ENCODE assay signal across 8 cellular contexts in genomic region chr19:18684642-18684993, GRCh38. TPM values are rescaled to one million over a fixed set of nuclear protein-coding genes. Genes with fewer than 3 reads are reported as not detected.
DNase-seq lines count a peak whose midpoint lies in the region; ATAC-seq and TF ChIP-seq lines count a peak whose summit lies in the region.

No MANE protein-coding gene starts in this region.

- no peak for TF ChIP-seq CTCF in AG04450 (IDR thresholded peaks at IDR 0.05; ENCODE audit: low read depth, low read length)
- no peak for TF ChIP-seq CTCF in MCF 10A (IDR thresholded peaks at IDR 0.05; ENCODE audit: unreplicated experiment)
- TF ChIP-seq CTCF in neural cell (IDR thresholded peaks at IDR 0.05; ENCODE audit: poor library complexity, severe bottlenecking): no peak

- H3K4me1 Mint-ChIP-seq in MCF 10A (ENCODE audit: insufficient read depth, unreplicated experiment): peaks cover 20% of the 10 kb centered on the region

- ATAC-seq in HG03045 (IDR thresholded peaks at IDR 0.05; ENCODE audit: unreplicated experiment): peak; percentile 11
- no peak for ATAC-seq in HG02798 (IDR thresholded peaks at IDR 0.05; ENCODE audit: poor library complexity, unreplicated experiment)

- no peak for TF ChIP-seq EP300 in neural cell (conservative IDR thresholded peaks at IDR 0.05; ENCODE audit: poor library complexity, severe bottlenecking)

- no peaks in the 10 kb centered on the region for H3K27me3 Mint-ChIP-seq in MCF 10A (ENCODE audit: insufficient read depth, unreplicated experiment)

- no peak for TF ChIP-seq RAD21 in neural cell (conservative IDR thresholded peaks at IDR 0.05)

- H3K27ac ChIP-seq in AG04450 (ENCODE audit: low read depth, low read length): no peak overlapping the region
- no peak overlapping the region for H3K27ac ChIP-seq in neural cell (ENCODE audit: low read length)

- no peaks in the 10 kb centered on the region for H3K36me3 Mint-ChIP-seq in MCF 10A (ENCODE audit: insufficient read depth, unreplicated experiment)

- POLR2A ChIA-PET in AG04450 (lab: Yijun Ruan, JAX) (no interaction called here), MCF 10A (lab: Yijun Ruan, JAX) (interaction anchor here (0.6 kb wide), 1 partner anchor 148 kb away, joined by 3 read pairs; no protein-coding TSS in a partner anchor)

- no peaks in the 10 kb centered on the region for H3F3A ChIP-seq in neural cell (ENCODE audit: insufficient read depth, low read length, poor library complexity, severe bottlenecking)

- no peak overlapping the region for H3K27ac Mint-ChIP-seq in MCF 10A (ENCODE audit: low read depth, unreplicated experiment)

- no peaks in the 10 kb centered on the region for H4K20me1 ChIP-seq in neural cell (ENCODE audit: insufficient read depth)

- no peaks in the 10 kb centered on the region for H3K36me3 ChIP-seq in neural cell (ENCODE audit: insufficient read depth, low read length)

- H3K9ac ChIP-seq in neural cell (ENCODE audit: low read length): peak overlapping the region; percentile 80

- H3K4me3 Mint-ChIP-seq in MCF 10A (ENCODE audit: unreplicated experiment): peak overlapping the region; percentile 80

- no peak overlapping the region for H2AFZ ChIP-seq in neural cell (ENCODE audit: low read depth, low read length)

- no peaks in the 10 kb centered on the region for H3K9me2 ChIP-seq in neural cell (ENCODE audit: insufficient read depth, low read length)

- CTCF ChIA-PET in AG04450 (lab: Charles Lee): interaction anchor here (0.6 kb wide), 1 partner anchor 676 kb away, joined by 3 read pairs; no protein-coding TSS in a partner anchor
- CTCF ChIA-PET in MCF 10A (lab: Yijun Ruan, JAX): interaction anchor here (0.6 kb wide), 1 partner anchor 61 kb away, joined by 3 read pairs; no protein-coding TSS in a partner anchor

- no peaks in the 10 kb centered on the region for H3K27me3 ChIP-seq in AG04450 (ENCODE audit: control insufficient read depth, insufficient read depth, low read length)
- H3K27me3 ChIP-seq in neural cell (ENCODE audit: insufficient read depth, low read depth, low read length): no peaks in the 10 kb centered on the region

- no peaks in the 10 kb centered on the region for H3K9me3 Mint-ChIP-seq in MCF 10A (ENCODE audit: unreplicated experiment)

- DNase-seq in AG04450 (ENCODE audit: low read depth, low spot score) (no peak), MCF 10A (ENCODE audit: unreplicated experiment) (no peak), NCI-H1092 treated with DMSO at 0.1 percent for 48 hours (lab: John Stamatoyannopoulos, UW) (no peak), SW 1271 (lab: John Stamatoyannopoulos, UW) (no peak)
- DNase-seq in activated CD4-positive, CD25-positive, alpha-beta regulatory T cell (lab: John Stamatoyannopoulos, UW): no peak

- TSS peak; percentile 30 for BruUV-seq in MCF 10A (replicated peaks; lab: Mats Ljungman, UMichigan)

- H3K79me2 ChIP-seq in neural cell (replicated peaks; ENCODE audit: insufficient read depth, low read length): peaks cover 33% of the 10 kb centered on the region

- H3K9me3 ChIP-seq in AG04450 (ENCODE audit: control insufficient read depth, insufficient read depth, low read length) (no peaks in the 10 kb centered on the region), neural cell (ENCODE audit: low read length) (no peaks in the 10 kb centered on the region)

- H3K4me3 ChIP-seq in AG04450 (ENCODE audit: low read depth, low read length): peak overlapping the region; percentile 78
- H3K4me3 ChIP-seq in neural cell (ENCODE audit: low read length): peak overlapping the region; percentile 98

- intact Hi-C loops in MCF 10A (cut with micrococcal nuclease): no loop called here

- H3K4me2 ChIP-seq in neural cell (ENCODE audit: low read length): peak overlapping the region; percentile 88

TF ChIP-seq in neural cell, 6 proteins besides CTCF, POLR2A, EP300 and RAD21:
- TF ChIP-seq POLR2AphosphoS5 (IDR thresholded peaks at IDR 0.05) (no peak), REST (IDR thresholded peaks at IDR 0.05; ENCODE audit: borderline replicate concordance) (no peak), MXI1 (conservative IDR thresholded peaks at IDR 0.05; ENCODE audit: poor library complexity, severe bottlenecking) (no peak), EZH2 (IDR thresholded peaks at IDR 0.05; ENCODE audit: borderline replicate concordance, insufficient read depth, low read length, poor library complexity, severe bottlenecking) (no peak), TAF1 (IDR thresholded peaks at IDR 0.05; ENCODE audit: low read depth) (no peak), SMC3 (conservative IDR thresholded peaks at IDR 0.05; ENCODE audit: poor library complexity) (no peak)

RNA-seq across cellular contexts. Expression of gene CRTC1, which starts 1.1 kb away (rescaled TPM):
- 1.0 and 1.4 TPM in 2 replicates for polyA plus RNA-seq in AG04450 (2011; rRNA removed)
- 0.97 and 1.00 TPM in 2 replicates for polyA minus RNA-seq in AG04450 (2011; rRNA and poly(A)+ RNA removed)
- total RNA-seq in MCF 10A (2022): 8.6 and 11.1 TPM in 2 replicates
- 10.4 and 14.4 TPM in 2 replicates for polyA plus RNA-seq in neural cell
- polyA minus RNA-seq in neural cell: 14.0 and 14.4 TPM in 2 replicates

RNA-seq across cellular contexts. Expression of gene KLHL26, which starts 47.8 kb away (rescaled TPM):
- polyA plus RNA-seq in AG04450 (2011; rRNA removed) (1.2 and 3.8 TPM in 2 replicates), neural cell (4.7 and 8.0 TPM in 2 replicates)
- polyA minus RNA-seq in AG04450 (2011; rRNA and poly(A)+ RNA removed): 0.87 and 1.7 TPM in 2 replicates
- 6.6 and 8.9 TPM in 2 replicates for total RNA-seq in MCF 10A (2022)
- 14.6 TPM in 2 replicates for polyA minus RNA-seq in neural cell
